Comparison of ENCODE assay signal across 2 cellular contexts in the genomic region with DNA sequence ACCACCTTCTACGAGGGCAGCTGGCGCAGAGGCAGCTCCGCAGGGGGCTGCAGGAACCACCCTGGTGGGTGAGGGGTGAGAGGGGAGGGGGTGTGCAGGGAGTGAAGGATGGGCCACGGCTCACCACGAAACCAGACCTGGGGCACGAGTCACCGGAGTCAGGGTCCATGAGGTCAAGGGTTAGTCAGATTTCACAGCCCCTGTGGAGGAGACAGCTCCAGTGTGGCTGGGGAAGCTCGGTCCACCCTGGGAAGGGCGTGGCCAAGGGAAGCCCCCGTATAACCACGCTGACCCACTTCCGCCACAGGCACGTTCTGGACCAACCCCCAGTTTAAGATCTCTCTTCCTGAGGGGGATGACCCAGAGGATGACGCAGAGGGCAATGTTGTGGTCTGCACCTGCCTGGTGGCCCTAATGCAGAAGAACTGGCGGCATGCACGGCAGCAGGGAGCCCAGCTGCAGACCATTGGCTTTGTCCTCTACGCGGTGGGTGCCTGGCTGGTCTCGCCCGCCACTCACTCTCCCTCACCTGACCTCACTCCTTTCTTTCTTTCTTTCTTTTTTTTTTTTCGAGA.
TF ChIP-seq lines count a peak whose summit lies in the region.

No MANE protein-coding gene starts in this region.

TF ChIP-seq in K562, 482 proteins besides CTCF, POLR2A, EP300 and RAD21:
- TF ChIP-seq CREM (IDR thresholded peaks at IDR 0.05; ENCODE audit: low read depth), result 0 out of 2 replicates have a peak, but pooled peaks have one; percentile 14
- TF ChIP-seq ADNP (tag; IDR thresholded peaks at IDR 0.05), result no peak
- no peak for TF ChIP-seq ZNF583 (CRISPR knock-in tag; IDR thresholded peaks at IDR 0.05)
- TF ChIP-seq BHLHE40 (IDR thresholded peaks at IDR 0.05; ENCODE audit: low read length), result peak; percentile 13; the same call in 1 of the 2 replicates
- TF ChIP-seq SMAD4 (CRISPR knock-in tag; conservative IDR thresholded peaks at IDR 0.05), result no peak
- TF ChIP-seq, protein P1, sequence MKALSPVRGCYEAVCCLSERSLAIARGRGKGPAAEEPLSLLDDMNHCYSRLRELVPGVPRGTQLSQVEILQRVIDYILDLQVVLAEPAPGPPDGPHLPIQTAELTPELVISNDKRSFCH (CRISPR knock-in tag; IDR thresholded peaks at IDR 0.05), result no peak
- TF ChIP-seq, protein P1 (tag; IDR thresholded peaks at IDR 0.05), result no peak
- no peak for TF ChIP-seq ZNF444 (CRISPR knock-in tag; IDR thresholded peaks at IDR 0.05)
- TF ChIP-seq, protein P2, sequence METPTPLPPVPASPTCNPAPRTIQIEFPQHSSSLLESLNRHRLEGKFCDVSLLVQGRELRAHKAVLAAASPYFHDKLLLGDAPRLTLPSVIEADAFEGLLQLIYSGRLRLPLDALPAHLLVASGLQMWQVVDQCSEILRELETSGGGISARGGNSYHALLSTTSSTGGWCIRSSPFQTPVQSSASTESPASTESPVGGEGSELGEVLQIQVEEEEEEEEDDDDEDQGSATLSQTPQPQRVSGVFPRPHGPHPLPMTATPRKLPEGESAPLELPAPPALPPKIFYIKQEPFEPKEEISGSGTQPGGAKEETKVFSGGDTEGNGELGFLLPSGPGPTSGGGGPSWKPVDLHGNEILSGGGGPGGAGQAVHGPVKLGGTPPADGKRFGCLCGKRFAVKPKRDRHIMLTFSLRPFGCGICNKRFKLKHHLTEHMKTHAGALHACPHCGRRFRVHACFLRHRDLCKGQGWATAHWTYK (CRISPR knock-in tag; IDR thresholded peaks at IDR 0.05), result no peak
- TF ChIP-seq NR2C2 (CRISPR knock-in tag; IDR thresholded peaks at IDR 0.05), result peak; percentile 56; the same call in 1 of the 2 replicates
- TF ChIP-seq NR2C2 (tag; IDR thresholded peaks at IDR 0.05), result no peak
- TF ChIP-seq, protein P3, sequence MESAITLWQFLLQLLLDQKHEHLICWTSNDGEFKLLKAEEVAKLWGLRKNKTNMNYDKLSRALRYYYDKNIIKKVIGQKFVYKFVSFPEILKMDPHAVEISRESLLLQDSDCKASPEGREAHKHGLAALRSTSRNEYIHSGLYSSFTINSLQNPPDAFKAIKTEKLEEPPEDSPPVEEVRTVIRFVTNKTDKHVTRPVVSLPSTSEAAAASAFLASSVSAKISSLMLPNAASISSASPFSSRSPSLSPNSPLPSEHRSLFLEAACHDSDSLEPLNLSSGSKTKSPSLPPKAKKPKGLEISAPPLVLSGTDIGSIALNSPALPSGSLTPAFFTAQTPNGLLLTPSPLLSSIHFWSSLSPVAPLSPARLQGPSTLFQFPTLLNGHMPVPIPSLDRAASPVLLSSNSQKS (CRISPR knock-in tag; IDR thresholded peaks at IDR 0.05), result no peak
- no peak for TF ChIP-seq MED1 (CRISPR knock-in tag; IDR thresholded peaks at IDR 0.05; ENCODE audit: borderline replicate concordance)
- no peak for TF ChIP-seq FIP1L1 (IDR thresholded peaks at IDR 0.05; ENCODE audit: low read depth, low read length, poor library complexity, severe bottlenecking)
- TF ChIP-seq, protein P4, sequence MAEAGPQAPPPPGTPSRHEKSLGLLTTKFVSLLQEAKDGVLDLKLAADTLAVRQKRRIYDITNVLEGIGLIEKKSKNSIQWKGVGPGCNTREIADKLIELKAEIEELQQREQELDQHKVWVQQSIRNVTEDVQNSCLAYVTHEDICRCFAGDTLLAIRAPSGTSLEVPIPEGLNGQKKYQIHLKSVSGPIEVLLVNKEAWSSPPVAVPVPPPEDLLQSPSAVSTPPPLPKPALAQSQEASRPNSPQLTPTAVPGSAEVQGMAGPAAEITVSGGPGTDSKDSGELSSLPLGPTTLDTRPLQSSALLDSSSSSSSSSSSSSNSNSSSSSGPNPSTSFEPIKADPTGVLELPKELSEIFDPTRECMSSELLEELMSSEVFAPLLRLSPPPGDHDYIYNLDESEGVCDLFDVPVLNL (CRISPR knock-in tag; IDR thresholded peaks at IDR 0.05; ENCODE audit: low read depth), result peak; percentile 46; the same call in 1 of the 2 replicates
- no peak for TF ChIP-seq PRPF4 (IDR thresholded peaks at IDR 0.05; ENCODE audit: insufficient read depth, low read depth, low read length, poor library complexity, severe bottlenecking)
- TF ChIP-seq GTF2F1 (IDR thresholded peaks at IDR 0.05; ENCODE audit: low read depth, low read length), result no peak
- TF ChIP-seq ZNF695 (CRISPR knock-in tag; IDR thresholded peaks at IDR 0.05), result no peak
- no peak for TF ChIP-seq MYC (IDR thresholded peaks at IDR 0.05; ENCODE audit: low read depth, low read length)
- no peak for TF ChIP-seq MYC (CRISPR knock-in tag; IDR thresholded peaks at IDR 0.05; ENCODE audit: borderline replicate concordance, low read depth)
- TF ChIP-seq FOXJ2 (tag; IDR thresholded peaks at IDR 0.05), result no peak
- TF ChIP-seq GTF2E2 (tag; IDR thresholded peaks at IDR 0.05), result no peak
- no peak for TF ChIP-seq EZH2 (IDR thresholded peaks at IDR 0.05; ENCODE audit: borderline replicate concordance, low read depth, low read length)
- peak; percentile 55; the same call in 1 of the 2 replicates for TF ChIP-seq ZBTB7A (IDR thresholded peaks at IDR 0.05; ENCODE audit: borderline replicate concordance, control insufficient read depth, low read depth, low read length)

TF ChIP-seq in HEK293T, 16 proteins besides CTCF, POLR2A, EP300 and RAD21:
- TF ChIP-seq BHLHE40 (IDR thresholded peaks at IDR 0.05; ENCODE audit: borderline replicate concordance), result no peak
- no peak for TF ChIP-seq ARNT (IDR thresholded peaks at IDR 0.05)
- TF ChIP-seq HDGF (IDR thresholded peaks at IDR 0.05; ENCODE audit: borderline replicate concordance), result no peak
